9 cellular contexts compared by ENCODE assay signal in genomic region chr21:38989745-38990423, GRCh38.
DNase-seq lines count a peak whose midpoint lies in the region; ATAC-seq and TF ChIP-seq lines count a peak whose summit lies in the region.
"Had no signal": no experiment of that assay in that cellular context is flagged by ENCODE, and none has a peak within 500 bp of the region (broad histone marks: within the 10 kb centered on the region; RNA-seq: fewer than 3 reads in every experiment).

No MANE protein-coding gene starts in this region.

- intact Hi-C loops in ascending aorta (cut with DNase I), result loop anchor here (5.0 kb wide), 3 partner anchors 32 to 183 kb away; partner anchors contain the start of gene ETS2
- intact Hi-C loops in tibial artery (cut with DNase I; ENCODE audit: low total_unique reads), result no loop called here

- no peak for TF ChIP-seq EP300 in upper lobe of left lung (IDR thresholded peaks at IDR 0.05)

- WGBS in upper lobe of left lung, 2 donors, result 22 to 24% methylated on average over 14 to 17 of the region's 17 CpGs

- H3K27me3 ChIP-seq in ascending aorta, result no peaks in the 10 kb centered on the region
- no peaks in the 10 kb centered on the region for H3K27me3 ChIP-seq in upper lobe of left lung
- no peaks in the 10 kb centered on the region for H3K27me3 ChIP-seq in H7 (ENCODE audit: control insufficient read depth, insufficient read depth, low read length)
- no peaks in the 10 kb centered on the region for H3K27me3 ChIP-seq in tibial artery

- H3K4me3 ChIP-seq in ascending aorta (no peak overlapping the region), upper lobe of left lung (no peak overlapping the region), H7 (ENCODE audit: insufficient read depth, low read depth, low read length) (no peak overlapping the region), tibial artery (no peak overlapping the region)

- no peaks in the 10 kb centered on the region for H3K9me3 ChIP-seq in ascending aorta
- H3K9me3 ChIP-seq in upper lobe of left lung, result no peaks in the 10 kb centered on the region
- no peaks in the 10 kb centered on the region for H3K9me3 ChIP-seq in tibial artery

- peak in 1 of 2 donors; percentile 31 for ATAC-seq in upper lobe of left lung (ENCODE audit: low FRiP score in 2 of 2)
- ATAC-seq: stimulated activated effector memory CD8-positive, alpha-beta T cell treated with anti-CD3 and anti-CD28 coated beads, Interleukin-12 subunit alpha, Interleukin-12 subunit beta, amount 100 ng/mL, for 72 hours had no signal

- TF ChIP-seq CTCF in ascending aorta (IDR thresholded peaks at IDR 0.05), result no peak
- no peak for TF ChIP-seq CTCF in upper lobe of left lung (IDR thresholded peaks at IDR 0.05)
- no peak for TF ChIP-seq CTCF in tibial artery (IDR thresholded peaks at IDR 0.05)

- DNase-seq in NCI-H510A (lab: John Stamatoyannopoulos, UW) (peak; percentile 65), NCI-H510A treated with DMSO at 0.1 percent for 48 hours (lab: John Stamatoyannopoulos, UW) (no peak), ascending aorta (ENCODE audit: low spot score in 2 of 2) (no peak), kidney tubule cell (ENCODE audit: low spot score) (peak; percentile 66), upper lobe of left lung (peak in 1 of 2 donors; percentile 58), NOMO-1 treated with DMSO at 0.1 percent for 48 hours (lab: John Stamatoyannopoulos, UW; ENCODE audit: unreplicated experiment) (no peak), H7 (no peak), tibial artery (no peak)

- no peaks in the 10 kb centered on the region for H3K36me3 ChIP-seq in ascending aorta
- H3K36me3 ChIP-seq in upper lobe of left lung, result no peaks in the 10 kb centered on the region
- H3K36me3 ChIP-seq in H7 (replicated peaks; ENCODE audit: control insufficient read depth, insufficient read depth, low read length), result no peaks in the 10 kb centered on the region
- no peaks in the 10 kb centered on the region for H3K36me3 ChIP-seq in tibial artery

- TF ChIP-seq POLR2A in upper lobe of left lung (IDR thresholded peaks at IDR 0.05), result no peak

- H3K4me1 ChIP-seq in ascending aorta, result peaks cover 35 to 82% of the 10 kb centered on the region in 2 donors
- H3K4me1 ChIP-seq in upper lobe of left lung, result peaks cover 68 to 92% (median 80%) of the 10 kb centered on the region in 4 donors
- H3K4me1 ChIP-seq in tibial artery, result peaks cover 0 to 68% (median 54%) of the 10 kb centered on the region in 4 donors

- peak overlapping the region; percentile 14 to 16 for H3K27ac ChIP-seq in ascending aorta
- H3K27ac ChIP-seq in upper lobe of left lung, result peak overlapping the region; percentile 36 to 86 (median 64)
- no peak overlapping the region for H3K27ac ChIP-seq in tibial artery

Comparison
In these comparisons a context has a peak if more than half of its experiments do, and no peak if none do; other contexts are left out.
1. DNase-seq: peak in NCI-H510A (single experiment) and kidney tubule cell (single experiment); none in NCI-H510A treated with DMSO at 0.1 percent for 48 hours (single experiment), ascending aorta (0 of 2), NOMO-1 treated with DMSO at 0.1 percent for 48 hours (single experiment), H7 (single experiment) and tibial artery (0 of 2).
2. H3K27ac ChIP-seq: peak in ascending aorta (2 of 2) and upper lobe of left lung (4 of 4); none in tibial artery (0 of 2).